Comparison of ENCODE assay signal across 15 cellular contexts in the genomic region with DNA sequence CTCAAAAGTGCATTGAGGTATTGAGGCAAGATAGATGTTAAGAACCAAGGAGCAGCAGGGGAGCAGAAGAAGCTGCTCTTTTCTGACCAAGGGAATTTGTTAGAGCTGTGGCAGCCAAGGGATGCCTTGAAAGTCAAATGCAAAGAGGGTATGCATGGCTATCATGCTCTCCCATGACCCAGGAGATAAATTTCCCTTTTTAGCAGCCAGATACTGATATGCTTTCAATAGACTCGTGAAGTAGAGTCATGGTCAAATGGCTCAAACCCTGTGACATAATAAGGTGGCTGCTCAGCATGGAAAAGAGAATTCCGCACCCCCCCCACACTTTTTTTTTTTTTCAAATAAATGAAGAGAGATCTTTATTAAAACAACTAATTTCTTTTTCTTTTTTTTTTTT.
A peak's percentile ranks its signal among the peaks of the same experiment; 100 is the strongest.
DNase-seq lines count a peak whose midpoint lies in the region; ATAC-seq, FAIRE-seq and TF ChIP-seq lines count a peak whose summit lies in the region.
"Had no signal": no experiment of that assay in that cellular context is flagged by ENCODE, and none has a peak within 500 bp of the region (broad histone marks: within the 10 kb centered on the region; RNA-seq: fewer than 3 reads in every experiment).

No MANE protein-coding gene starts in this region.

- WGBS in GM23248 (ENCODE audit: low coverage in 1 of 2, low lambda C conversion rate in 2 of 2, missing lambda C conversion rate in 2 of 2), 2 experiments, result 87 to 94% methylated on average over 2 of the region's 2 CpGs
- WGBS in heart right ventricle, 2 donors, result 54 to 66% methylated on average over 2 of the region's 2 CpGs
- WGBS in mesenchymal stem cell, result no CpG with 5 or more reads among the region's 2 CpGs
- WGBS in HepG2 (ENCODE audit: low lambda C conversion rate), result 73% methylated on average over 2 of the region's 2 CpGs

- no peaks in the 10 kb centered on the region for H3K79me1 ChIP-seq in mesenchymal stem cell (replicated peaks; ENCODE audit: low read length, poor library complexity, severe bottlenecking)

- no peak for TF ChIP-seq CTCF in heart right ventricle (IDR thresholded peaks at IDR 0.05)
- no peak for TF ChIP-seq CTCF in HepG2 (CRISPR knock-in tag; IDR thresholded peaks at IDR 0.05)

- no TSS peak for BruUV-seq in HepG2 (replicated peaks; lab: Mats Ljungman, UMichigan)

- H2BK15ac ChIP-seq in mesenchymal stem cell (ENCODE audit: low read depth, poor library complexity, severe bottlenecking), result no peak overlapping the region

- no peak overlapping the region for H3K4ac ChIP-seq in mesenchymal stem cell (ENCODE audit: low read depth in 1 of 2, low read length in 2 of 2)

- no peak overlapping the region for H2BK5ac ChIP-seq in mesenchymal stem cell (ENCODE audit: low read depth, low read length, poor library complexity, severe bottlenecking)

- H3K18ac ChIP-seq in mesenchymal stem cell (ENCODE audit: low read depth in 1 of 2, low read length in 2 of 2), result no peak overlapping the region

- H3K36me3 ChIP-seq in GM23248 (ENCODE audit: low read depth) (no peaks in the 10 kb centered on the region), heart right ventricle (no peaks in the 10 kb centered on the region), mesenchymal stem cell (ENCODE audit: control insufficient read depth in 1 of 2, insufficient read depth in 2 of 2, low read depth in 1 of 2, low read length in 2 of 2) (no peaks in the 10 kb centered on the region), HepG2 (replicated peaks in 1 of 2; ENCODE audit: control insufficient read depth in 1 of 2, insufficient read depth in 2 of 2, low read length in 2 of 2) (no peaks in the 10 kb centered on the region)
- H3K36me3 ChIP-seq: BLaER1 treated with 17β-estradiol and CSF1 and Interleukin-3, amounts not matched to agents 10 nM and 100 nM; HAP-1 had no signal

- no peak overlapping the region for H3K4me2 ChIP-seq in GM23248 (ENCODE audit: unreplicated experiment)
- H3K4me2 ChIP-seq in mesenchymal stem cell (ENCODE audit: low read length, poor library complexity, severe bottlenecking), result no peak overlapping the region
- H3K4me2 ChIP-seq in HepG2 (ENCODE audit: low read depth, low read length), result no peak overlapping the region
- H3K4me2 ChIP-seq: BLaER1 treated with 17β-estradiol and CSF1 and Interleukin-3, amounts not matched to agents 10 nM and 100 nM had no signal

- no peak overlapping the region for H3K23ac ChIP-seq in mesenchymal stem cell (ENCODE audit: low read length in 2 of 2)

- TF ChIP-seq POLR2A in HepG2 (IDR thresholded peaks at IDR 0.05; ENCODE audit: insufficient read depth in 1 of 2, low read depth in 2 of 2, low read length in 2 of 2), result no peak

- no peak overlapping the region for H2BK120ac ChIP-seq in mesenchymal stem cell (ENCODE audit: low read depth, low read length)

- H3K4me1 ChIP-seq in GM23248 (ENCODE audit: insufficient read depth) (peaks cover 19% of the 10 kb centered on the region), heart right ventricle (peaks cover 0 to 30% (median 3%) of the 10 kb centered on the region in 9 donors), mesenchymal stem cell (ENCODE audit: control insufficient read depth, insufficient read depth, low read depth, low read length) (no peaks in the 10 kb centered on the region), HepG2 (ENCODE audit: insufficient read depth, low read length) (no peaks in the 10 kb centered on the region)
- H3K4me1 ChIP-seq: HAP-1 had no signal

- POLR2A ChIA-PET in HepG2 (lab: Yijun Ruan, JAX), result no interaction called here

- H3K9me3 ChIP-seq in GM23248 (ENCODE audit: low read depth), result no peaks in the 10 kb centered on the region
- H3K9me3 ChIP-seq in heart right ventricle, result peaks cover 0 to 4% (median 0%) of the 10 kb centered on the region in 11 donors
- no peaks in the 10 kb centered on the region for H3K9me3 ChIP-seq in mesenchymal stem cell (ENCODE audit: control insufficient read depth, low read length)
- H3K9me3 ChIP-seq in HepG2 (ENCODE audit: low read length), result no peaks in the 10 kb centered on the region
- H3K9me3 ChIP-seq: BLaER1 treated with 17β-estradiol and CSF1 and Interleukin-3, amounts not matched to agents 10 nM and 100 nM; HAP-1 had no signal

- CTCF ChIA-PET in HepG2 (lab: Yijun Ruan, JAX; ENCODE audit: low intra/inter-chr PET ratio, low total read pairs), result no interaction called here

- in situ Hi-C loops in GM23248 (cut with MboI) (loop anchor here (25.0 kb wide), 1 partner anchor 799 kb away; a partner anchor contains a TSS), HepG2 (cut with HindIII; ENCODE audit: extremely low pct_ligation_motif_present, low pct_unique_long_range_greater_than_20kb) (no loop called here)

- no peaks in the 10 kb centered on the region for H3K79me2 ChIP-seq in GM23248 (ENCODE audit: insufficient read depth)
- H3K79me2 ChIP-seq in HepG2 (ENCODE audit: insufficient read depth, low read length), result no peaks in the 10 kb centered on the region

- ATAC-seq in SK-N-SH treated with all-trans-retinoic acid at 6 μM for 48 hours (peak; percentile 57; the same call in 2 of the 3 replicates), heart right ventricle (peak; percentile 54 to 93 (median 85)), HepG2 (no peak)
- ATAC-seq: GM12878 had no signal

- no peak overlapping the region for H2BK12ac ChIP-seq in mesenchymal stem cell (ENCODE audit: low read length in 2 of 2)

- TF ChIP-seq EP300 in HepG2 (IDR thresholded peaks at IDR 0.05; ENCODE audit: low read depth in 2 of 2, low read length in 2 of 2), result no peak
- TF ChIP-seq EP300 in HepG2 (CRISPR knock-in tag; IDR thresholded peaks at IDR 0.05; ENCODE audit: borderline replicate concordance), result no peak

- TF ChIP-seq RAD21 in HepG2 (CRISPR knock-in tag; IDR thresholded peaks at IDR 0.05), result no peak

- no peak overlapping the region for H3K9ac ChIP-seq in GM23248
- H3K9ac ChIP-seq in mesenchymal stem cell (ENCODE audit: low read length), result no peak overlapping the region
- no peak overlapping the region for H3K9ac ChIP-seq in HepG2 (ENCODE audit: insufficient read depth, low read depth, low read length)
- H3K9ac ChIP-seq: BLaER1 treated with 17β-estradiol and CSF1 and Interleukin-3, amounts not matched to agents 10 nM and 100 nM had no signal

- H3K27ac ChIP-seq in GM23248 (no peak overlapping the region), heart right ventricle (peak overlapping the region in 8 of 10 donors; percentile 24 to 89 (median 76)), mesenchymal stem cell (ENCODE audit: low read length, poor library complexity, severe bottlenecking) (no peak overlapping the region), HepG2 (ENCODE audit: extremely low read length, insufficient read depth, low read length) (no peak overlapping the region)
- H3K27ac ChIP-seq: BLaER1 treated with 17β-estradiol and CSF1 and Interleukin-3, amounts not matched to agents 10 nM and 100 nM had no signal

- no peak overlapping the region for H3K4me3 ChIP-seq in GM23248
- H3K4me3 ChIP-seq in heart right ventricle, result no peak overlapping the region
- no peak overlapping the region for H3K4me3 ChIP-seq in mesenchymal stem cell (ENCODE audit: insufficient read depth in 1 of 2, low read depth in 1 of 2, low read length in 2 of 2)
- H3K4me3 ChIP-seq in HepG2 (replicated peaks in 1 of 3; ENCODE audit: insufficient read depth in 1 of 3, low read depth in 2 of 3, low read length in 3 of 3), result no peak overlapping the region
- H3K4me3 ChIP-seq: BLaER1 treated with 17β-estradiol and CSF1 and Interleukin-3, amounts not matched to agents 10 nM and 100 nM; GM12878; HAP-1 had no signal

- H2AK5ac ChIP-seq in mesenchymal stem cell (ENCODE audit: low read length, severe bottlenecking), result peak overlapping the region; percentile 87

- H2AFZ ChIP-seq in GM23248 (peak overlapping the region; percentile 51), mesenchymal stem cell (ENCODE audit: low read depth, low read length) (no peak overlapping the region), HepG2 (ENCODE audit: low read length) (no peak overlapping the region)

- no peak overlapping the region for H4K91ac ChIP-seq in mesenchymal stem cell (ENCODE audit: low read length)

- intact Hi-C loops in heart right ventricle (cut with DNase I) (loop anchor here in 5 of 10 donors (2.0 to 10.0 kb wide), 4 partner anchors 34 to 801 kb away; a partner anchor contains a TSS), HepG2 (cut with micrococcal nuclease; ENCODE audit: unreplicated experiment) (loop anchor here (5.0 kb wide), 1 partner anchor 1086 kb away; no protein-coding TSS in a partner anchor)

- FAIRE-seq in HepG2 (lab: Jason Lieb, UNC), result no peak
- FAIRE-seq: GM12878, HTR-8/SVneo had no signal

- H4K20me1 ChIP-seq in GM23248 (ENCODE audit: insufficient read depth) (no peaks in the 10 kb centered on the region), HepG2 (ENCODE audit: insufficient read depth, low read length) (no peaks in the 10 kb centered on the region)
- H4K20me1 ChIP-seq: BLaER1 treated with 17β-estradiol and CSF1 and Interleukin-3, amounts not matched to agents 10 nM and 100 nM had no signal

- H3F3A ChIP-seq in GM23248 (ENCODE audit: insufficient read depth), result no peaks in the 10 kb centered on the region

- no peak overlapping the region for H3K14ac ChIP-seq in mesenchymal stem cell (ENCODE audit: low read length in 2 of 2)

- no peaks in the 10 kb centered on the region for H3K9me2 ChIP-seq in GM23248 (ENCODE audit: insufficient read depth)

- H3K27me3 ChIP-seq in GM23248 (replicated peaks; ENCODE audit: insufficient read depth) (no peaks in the 10 kb centered on the region), heart right ventricle (no peaks in the 10 kb centered on the region), mesenchymal stem cell (ENCODE audit: control insufficient read depth in 1 of 2, insufficient read depth in 1 of 2, low read length in 2 of 2) (no peaks in the 10 kb centered on the region), HepG2 (ENCODE audit: control insufficient read depth in 1 of 2, insufficient read depth in 2 of 2, low read length in 2 of 2) (no peaks in the 10 kb centered on the region)
- H3K27me3 ChIP-seq: BLaER1 treated with 17β-estradiol and CSF1 and Interleukin-3, amounts not matched to agents 10 nM and 100 nM had no signal

- H4K8ac ChIP-seq in mesenchymal stem cell (ENCODE audit: low read length), result no peak overlapping the region

- no peak for DNase-seq in GM23248
- DNase-seq in heart right ventricle, result peak in 1 of 2 donors; percentile 12
- DNase-seq in mesenchymal stem cell, result no peak
- DNase-seq in NCI-H1417 (lab: John Stamatoyannopoulos, UW), result no peak
- no peak for DNase-seq in DMS79 (lab: John Stamatoyannopoulos, UW)
- no peak for DNase-seq in HepG2 (ENCODE audit: low spot score)
- DNase-seq in stimulated activated CD8-positive, alpha-beta memory T cell treated with anti-CD3 and anti-CD28 coated beads, Interleukin-4, amount 100 ng/mL, for 48 hours, result no peak
- DNase-seq: ACHN; CD4-positive, CD25-positive, alpha-beta regulatory T cell; GOT3 had no signal

TF ChIP-seq in SK-N-SH treated with all-trans-retinoic acid at 6 μM for 48 hours, 23 proteins besides CTCF, POLR2A, EP300 and RAD21 (continues in another document):
- no peak for TF ChIP-seq ZFP3 (CRISPR knock-in tag; IDR thresholded peaks at IDR 0.05)

TF ChIP-seq in HepG2, 621 proteins besides CTCF, POLR2A, EP300 and RAD21 (continues in another document):
- no peak for TF ChIP-seq MAFF (IDR thresholded peaks at IDR 0.05; ENCODE audit: low read depth, low read length)
- TF ChIP-seq ZNF552 (CRISPR knock-in tag; IDR thresholded peaks at IDR 0.05; ENCODE audit: borderline replicate concordance), result no peak
- TF ChIP-seq HOXA3 (CRISPR knock-in tag; IDR thresholded peaks at IDR 0.05), result no peak
- no peak for TF ChIP-seq ZNF501 (CRISPR knock-in tag; IDR thresholded peaks at IDR 0.05)

Comparison
In these comparisons a context has a peak if more than half of its experiments do, and no peak if none do; other contexts are left out.
1. H3K27ac ChIP-seq: peak in heart right ventricle (8 of 10); none in GM23248 (single experiment), mesenchymal stem cell (single experiment) and HepG2 (single experiment).